In genomic region chr2:113181491-113182051, GRCh38 we compare ENCODE assay signal across 12 cellular contexts. TPM values are rescaled to one million over a fixed set of nuclear protein-coding genes. Genes with fewer than 3 reads are reported as not detected.
A peak's percentile ranks its signal among the peaks of the same experiment; 100 is the strongest.
DNase-seq lines count a peak whose midpoint lies in the region; ATAC-seq and TF ChIP-seq lines count a peak whose summit lies in the region.
"Had no signal": no experiment of that assay in that cellular context is flagged by ENCODE, and none has a peak within 500 bp of the region (broad histone marks: within the 10 kb centered on the region; RNA-seq: fewer than 3 reads in every experiment).

No MANE protein-coding gene starts in this region.

- TF ChIP-seq POLR2A in adrenal gland (IDR thresholded peaks at IDR 0.05) (no peak), breast epithelium (IDR thresholded peaks at IDR 0.05) (no peak)

- CTCF ChIA-PET in naive thymus-derived CD4-positive, alpha-beta T cell (lab: Charles Lee) = interaction anchor here (0.6 to 5.3 kb wide), 8 partner anchors 8 to 48 kb away, joined by 3 to 105 read pairs (median 4); no protein-coding TSS in a partner anchor

- ATAC-seq in naive thymus-derived CD4-positive, alpha-beta T cell = peak; percentile 22

- TF ChIP-seq CTCF in adrenal gland (IDR thresholded peaks at IDR 0.05) (no peak), osteoblast (IDR thresholded peaks at IDR 0.05; ENCODE audit: extremely low read depth, low read depth, low read length) (no peak), breast epithelium (IDR thresholded peaks at IDR 0.05) (no peak)

- intact Hi-C loops in adrenal gland (cut with DNase I) = no loop called here
- intact Hi-C loops in naive thymus-derived CD4-positive, alpha-beta T cell (cut with micrococcal nuclease) = loop anchor here in 1 of 2 donors (1.0 to 5.0 kb wide), 2 partner anchors 8 to 194 kb away; partner anchors contain the start of gene PSD4
- intact Hi-C loops in breast epithelium (cut with DNase I; ENCODE audit: low total_unique reads) = no loop called here

- H3K27ac ChIP-seq in adrenal gland = peak overlapping the region in 4 of 5 donors; percentile 49 to 90 (median 74)
- H3K27ac ChIP-seq in naive thymus-derived CD4-positive, alpha-beta T cell (ENCODE audit: low read depth, low read length) = peak overlapping the region; percentile 58
- H3K27ac ChIP-seq in osteoblast (ENCODE audit: low read depth, low read length) = no peak overlapping the region
- peak overlapping the region in 1 of 2 donors; percentile 2 for H3K27ac ChIP-seq in breast epithelium
- H3K27ac ChIP-seq: RWPE1 had no signal

- H3K27me3 ChIP-seq in adrenal gland (no peaks in the 10 kb centered on the region), osteoblast (ENCODE audit: insufficient read depth, low read length) (no peaks in the 10 kb centered on the region), breast epithelium (no peaks in the 10 kb centered on the region)
- H3K27me3 ChIP-seq in naive thymus-derived CD4-positive, alpha-beta T cell (ENCODE audit: control insufficient read depth in 2 of 2, insufficient read depth in 2 of 2, low read length in 2 of 2) = no peaks in the 10 kb centered on the region

- H3K4me2 ChIP-seq in osteoblast (ENCODE audit: insufficient read depth, low read length) = no peak overlapping the region

- peaks cover 80 to 98% (median 93%) of the 10 kb centered on the region in 7 donors for H3K4me1 Mint-ChIP-seq in naive thymus-derived CD4-positive, alpha-beta T cell

- peaks cover 0 to 5% of the 10 kb centered on the region in 2 donors for H3K36me3 ChIP-seq in adrenal gland (replicated peaks in 1 of 2)
- H3K36me3 ChIP-seq in naive thymus-derived CD4-positive, alpha-beta T cell (ENCODE audit: control insufficient read depth in 2 of 3, insufficient read depth in 3 of 3, low read length in 3 of 3) = peaks cover 6 to 50% (median 8%) of the 10 kb centered on the region in 3 experiments
- H3K36me3 ChIP-seq in osteoblast (ENCODE audit: insufficient read depth, low read length) = no peaks in the 10 kb centered on the region
- no peaks in the 10 kb centered on the region for H3K36me3 ChIP-seq in breast epithelium

- H3K4me3 ChIP-seq in adrenal gland (no peak overlapping the region), osteoblast (ENCODE audit: insufficient read depth, low read length) (no peak overlapping the region), breast epithelium (no peak overlapping the region)
- H3K4me3 ChIP-seq in naive thymus-derived CD4-positive, alpha-beta T cell (ENCODE audit: low read length) = peak overlapping the region; percentile 43

- WGBS in adrenal gland, 4 donors = 26 to 39% (median 36%) methylated on average over 4 of the region's 4 CpGs

- H3K4me1 ChIP-seq in adrenal gland (replicated peaks in 1 of 2) (peaks cover 41 to 47% of the 10 kb centered on the region in 2 donors), osteoblast (ENCODE audit: insufficient read depth, low read length) (no peaks in the 10 kb centered on the region), breast epithelium (no peaks in the 10 kb centered on the region)
- peaks cover 82 to 95% of the 10 kb centered on the region in 2 donors for H3K4me1 ChIP-seq in naive thymus-derived CD4-positive, alpha-beta T cell (ENCODE audit: control insufficient read depth in 2 of 2, insufficient read depth in 2 of 2, low read length in 2 of 2)

- no peak overlapping the region for H2AFZ ChIP-seq in osteoblast (ENCODE audit: low read length)

- peak overlapping the region; percentile 77 to 96 (median 93) for H3K27ac Mint-ChIP-seq in naive thymus-derived CD4-positive, alpha-beta T cell

- H3K36me3 Mint-ChIP-seq in naive thymus-derived CD4-positive, alpha-beta T cell = peaks cover 8 to 58% (median 23%) of the 10 kb centered on the region in 5 donors

- no peaks in the 10 kb centered on the region for H4K20me1 ChIP-seq in osteoblast (ENCODE audit: insufficient read depth, low read length)

- peak overlapping the region; percentile 47 to 97 (median 76) for H3K4me3 Mint-ChIP-seq in naive thymus-derived CD4-positive, alpha-beta T cell

- DNase-seq in CD1c-positive myeloid dendritic cell (ENCODE audit: extremely low spot score) = peak; percentile 43
- DNase-seq in HUDEP-2 (lab: John Stamatoyannopoulos, UW; ENCODE audit: unreplicated experiment in 76 of 76) = peak in 48 of 76 experiments; percentile 6 to 67 (median 33)
- peak in 6 of 7 donors; percentile 75 to 81 (median 78) for DNase-seq in adrenal gland
- peak in 2 of 9 donors; percentile 24 to 34 for DNase-seq in naive thymus-derived CD4-positive, alpha-beta T cell
- no peak for DNase-seq in osteoblast (ENCODE audit: insufficient read length, low spot score, missing footprints)
- no peak for DNase-seq in breast epithelium (ENCODE audit: low spot score in 2 of 2)
- DNase-seq in H4 (ENCODE audit: low spot score) = no peak
- DNase-seq in NCI-H1436 (lab: John Stamatoyannopoulos, UW) = no peak
- DNase-seq: caudate nucleus, foreskin melanocyte, H7 had no signal

- no peaks in the 10 kb centered on the region for H3K9me3 Mint-ChIP-seq in naive thymus-derived CD4-positive, alpha-beta T cell

- H3K9me3 ChIP-seq in adrenal gland (replicated peaks in 1 of 3) = no peaks in the 10 kb centered on the region
- H3K9me3 ChIP-seq in naive thymus-derived CD4-positive, alpha-beta T cell (ENCODE audit: control insufficient read depth in 2 of 3, low read length in 3 of 3) = no peaks in the 10 kb centered on the region
- H3K9me3 ChIP-seq in osteoblast (ENCODE audit: low read depth, low read length) = no peaks in the 10 kb centered on the region
- no peaks in the 10 kb centered on the region for H3K9me3 ChIP-seq in breast epithelium

- no peaks in the 10 kb centered on the region for H3K79me2 ChIP-seq in osteoblast (ENCODE audit: insufficient read depth, low read length)

- no peaks in the 10 kb centered on the region for H3K27me3 Mint-ChIP-seq in naive thymus-derived CD4-positive, alpha-beta T cell

- POLR2A ChIA-PET in naive thymus-derived CD4-positive, alpha-beta T cell (lab: Charles Lee) = interaction anchor here (0.6 to 2.9 kb wide), 13 partner anchors 9 to 641 kb away, joined by 3 to 14 read pairs (median 5); no protein-coding TSS in a partner anchor

RNA-seq across cellular contexts. Expression of gene PSD4, which starts 7.8 kb away (rescaled TPM):
- 100 to 1,000 TPM in 4 of 8 donors, 10 to 100 TPM in 4; 62.7 to 164 (median 93.5) TPM for total RNA-seq in adrenal gland
- polyA plus RNA-seq in adrenal gland = 10 to 100 TPM; 21.1 to 60.2 (median 31.8) TPM
- 100 to 1,000 TPM in 4 of 5 experiments, 10 to 100 TPM in 1; 96.4 to 399 (median 167) TPM for total RNA-seq in naive thymus-derived CD4-positive, alpha-beta T cell
- polyA plus RNA-seq in naive thymus-derived CD4-positive, alpha-beta T cell = 10 to 100 TPM; 28.0 to 50.4 TPM
- 1.2 and 1.8 TPM in 2 replicates for total RNA-seq in osteoblast
- total RNA-seq in breast epithelium = 10 to 100 TPM in 2 of 3 donors, 1 to 10 TPM in 1; 4.3 to 61.2 (median 40.3) TPM
- total RNA-seq in H4 (2014; rRNA removed; shearing (Covaris generic)) = 1.4 and 1.5 TPM in 2 replicates

RNA-seq across cellular contexts. Expression of gene IL1RN, which starts 54.2 kb away (rescaled TPM):
- total RNA-seq in adrenal gland (1 to 10 TPM in 4 of 8 donors, under 1 TPM in 2, not detected in 2; 0.42 to 6.1 (median 1.1) TPM), osteoblast (not detected in 2 replicates), breast epithelium (1 to 10 TPM in 2 of 3 donors, under 1 TPM in 1; 0.66 to 3.8 (median 1.6) TPM)
- 1 to 10 TPM; 1.4 to 2.6 (median 2.5) TPM for polyA plus RNA-seq in adrenal gland
- 10 to 100 TPM in 1 of 5 experiments, 1 to 10 TPM in 4; 1.7 to 14.3 (median 2.3) TPM for total RNA-seq in naive thymus-derived CD4-positive, alpha-beta T cell
- polyA plus RNA-seq in naive thymus-derived CD4-positive, alpha-beta T cell = not detected
- total RNA-seq in H4 (2014; rRNA removed; shearing (Covaris generic)) = 0.17 TPM in 1 of 2 replicates, not detected in the other
- total RNA-seq: H7 had no signal

Comparison
In these comparisons a context has a peak if more than half of its experiments do, and no peak if none do; other contexts are left out.
1. DNase-seq: peak in CD1c-positive myeloid dendritic cell (single experiment), HUDEP-2 (48 of 76) and adrenal gland (6 of 7); none in osteoblast (single experiment), breast epithelium (0 of 2), H4 (single experiment) and NCI-H1436 (single experiment).